Comparison of ENCODE assay signal across 17 cellular contexts in the genomic region with DNA sequence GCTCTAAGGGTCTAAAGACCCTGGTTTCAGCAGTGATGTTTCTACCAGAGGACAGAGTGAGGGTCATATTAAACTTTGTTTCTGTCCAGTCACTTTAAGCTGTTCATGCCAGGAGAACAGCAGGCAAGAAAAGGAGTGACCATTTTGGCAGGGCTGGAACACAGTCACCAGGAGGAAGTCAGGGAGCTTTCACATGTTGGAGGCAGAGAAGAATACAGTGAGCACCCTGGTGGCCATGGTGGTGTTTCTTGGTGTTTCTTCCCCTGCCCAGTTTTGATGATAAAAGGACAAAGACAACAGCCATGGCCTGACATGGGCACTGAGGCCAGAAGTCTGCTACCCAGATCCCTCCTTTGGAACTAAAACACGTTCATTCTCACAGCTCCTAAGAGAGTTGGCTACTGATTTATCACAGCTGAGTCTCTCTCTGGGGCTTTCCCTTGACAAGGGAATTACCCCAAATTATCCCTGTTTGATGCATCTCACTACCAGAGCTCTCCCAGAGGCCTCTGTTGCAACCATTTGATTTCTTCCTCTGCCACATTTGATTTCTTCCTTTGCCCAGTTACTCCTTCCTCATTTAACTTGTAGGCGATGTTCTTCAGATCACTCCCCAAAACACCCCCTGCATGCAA.
A peak's percentile ranks its signal among the peaks of the same experiment; 100 is the strongest.
DNase-seq lines count a peak whose midpoint lies in the region; ATAC-seq, FAIRE-seq and TF ChIP-seq lines count a peak whose summit lies in the region.
"Had no signal": no experiment of that assay in that cellular context is flagged by ENCODE, and none has a peak within 500 bp of the region (broad histone marks: within the 10 kb centered on the region; RNA-seq: fewer than 3 reads in every experiment).

No MANE protein-coding gene starts in this region.

- H3K27me3 ChIP-seq in ascending aorta = no peaks in the 10 kb centered on the region
- no peaks in the 10 kb centered on the region for H3K27me3 ChIP-seq in SJCRH30
- H3K27me3 ChIP-seq: BE2C, MG63 had no signal

- H3K36me3 ChIP-seq in ascending aorta (no peaks in the 10 kb centered on the region), SJCRH30 (0 out of 2 replicates have a peak, but pooled peaks cover 2% of the 10 kb centered on the region)
- H3K36me3 ChIP-seq: BE2C, MG63, prostate gland had no signal

- no peaks in the 10 kb centered on the region for H3K9me3 ChIP-seq in ascending aorta
- no peaks in the 10 kb centered on the region for H3K9me3 ChIP-seq in SJCRH30 (replicated peaks)
- H3K9me3 ChIP-seq: BE2C, MG63, prostate gland had no signal

- ATAC-seq in GM18499 (IDR thresholded peaks at IDR 0.05; ENCODE audit: insufficient read depth, unreplicated experiment) (peak; percentile 86), GM19372 (IDR thresholded peaks at IDR 0.05; ENCODE audit: low read depth, unreplicated experiment) (peak; percentile 86), HG02798 (IDR thresholded peaks at IDR 0.05; ENCODE audit: poor library complexity, unreplicated experiment) (peak; percentile 79), HG03457 (IDR thresholded peaks at IDR 0.05; ENCODE audit: unreplicated experiment) (peak; percentile 87)
- ATAC-seq: PC-3; stimulated activated effector memory CD8-positive, alpha-beta T cell treated with anti-CD3 and anti-CD28 coated beads, Interleukin-12 subunit alpha, Interleukin-12 subunit beta, amount 100 ng/mL, for 72 hours had no signal

- DNase-seq in RCC 7860 (ENCODE audit: low spot score) (no peak), KG1 (lab: John Stamatoyannopoulos, UW) (no peak), ascending aorta (ENCODE audit: low spot score in 2 of 2) (no peak), SJCRH30 (no peak)
- DNase-seq: BE2C; MG63; NCI-H2171; PC-3; stimulated activated CD4-positive, alpha-beta T cell treated with anti-CD3 and anti-CD28 coated beads, Interleukin-1b, Interleukin-23, amount 100 ng/mL, for 48 hours had no signal

- TF ChIP-seq CTCF in ascending aorta (IDR thresholded peaks at IDR 0.05) = no peak

- no peak overlapping the region for H3K4me3 ChIP-seq in ascending aorta
- no peak overlapping the region for H3K4me3 ChIP-seq in SJCRH30
- H3K4me3 ChIP-seq: coronary artery, MG63, prostate gland had no signal

- H3K4me1 ChIP-seq in ascending aorta (no peaks in the 10 kb centered on the region), SJCRH30 (no peaks in the 10 kb centered on the region)
- H3K4me1 ChIP-seq: BE2C, prostate gland had no signal

- no peak for FAIRE-seq in RCC 7860 (lab: Jason Lieb, UNC)
- FAIRE-seq: islet of Langerhans had no signal

- intact Hi-C loops in ascending aorta (cut with DNase I) = no loop called here

- H3K27ac ChIP-seq in ascending aorta (no peak overlapping the region), SJCRH30 (no peak overlapping the region)
- H3K27ac ChIP-seq: coronary artery, prostate gland had no signal
